16 cellular contexts compared by ENCODE assay signal in genomic region chr10:103648951-103649532, GRCh38.
A peak's percentile ranks its signal among the peaks of the same experiment; 100 is the strongest.
DNase-seq lines count a peak whose midpoint lies in the region; ATAC-seq and TF ChIP-seq lines count a peak whose summit lies in the region.
"Had no signal": no experiment of that assay in that cellular context is flagged by ENCODE, and none has a peak within 500 bp of the region (broad histone marks: within the 10 kb centered on the region; RNA-seq: fewer than 3 reads in every experiment).

No MANE protein-coding gene starts in this region.

- H3K36me3 ChIP-seq in left lung (peaks cover 0 to 6% of the 10 kb centered on the region in 2 donors), subcutaneous abdominal adipose tissue (ENCODE audit: control insufficient read depth in 5 of 5, insufficient read depth in 5 of 5, low read length in 5 of 5) (peaks cover 0 to 15% (median 6%) of the 10 kb centered on the region in 5 donors)
- H3K36me3 ChIP-seq: neutrophil had no signal

- intact Hi-C loops in left lung (cut with DNase I): no loop called here

- H3K27me3 ChIP-seq in left lung (no peaks in the 10 kb centered on the region), subcutaneous abdominal adipose tissue (ENCODE audit: control insufficient read depth in 5 of 5, insufficient read depth in 4 of 5, low read length in 5 of 5) (no peaks in the 10 kb centered on the region)

- H3K9me3 ChIP-seq in left lung: no peaks in the 10 kb centered on the region
- H3K9me3 ChIP-seq in subcutaneous abdominal adipose tissue (ENCODE audit: control insufficient read depth in 5 of 5, low read length in 5 of 5): no peaks in the 10 kb centered on the region
- H3K9me3 ChIP-seq: Caco-2, neutrophil had no signal

- H3K4me1 ChIP-seq in left lung (peaks cover 29 to 45% of the 10 kb centered on the region in 2 donors), subcutaneous abdominal adipose tissue (ENCODE audit: control insufficient read depth in 5 of 5, insufficient read depth in 5 of 5, low read length in 5 of 5) (peaks cover 32 to 97% (median 82%) of the 10 kb centered on the region in 5 donors)

- H3K9ac ChIP-seq in subcutaneous abdominal adipose tissue (ENCODE audit: low read length in 5 of 5): no peak overlapping the region

- TF ChIP-seq CTCF in coronary artery (IDR thresholded peaks at IDR 0.05): no peak
- no peak for TF ChIP-seq CTCF in left lung (IDR thresholded peaks at IDR 0.05)

- ATAC-seq in left lung (peak; percentile 39), GM18502 (IDR thresholded peaks at IDR 0.05; ENCODE audit: poor library complexity, unreplicated experiment) (no peak)
- ATAC-seq: effector memory CD8-positive, alpha-beta T cell had no signal

- H3K27ac ChIP-seq in coronary artery (peak overlapping the region; percentile 43 to 76), left lung (peak overlapping the region in 1 of 2 donors; percentile 30), subcutaneous abdominal adipose tissue (ENCODE audit: low read depth, low read length) (peak overlapping the region; percentile 88)
- H3K27ac ChIP-seq: neutrophil, SK-N-MC had no signal

- peak overlapping the region; percentile 39 for H3K4me3 ChIP-seq in coronary artery
- no peak overlapping the region for H3K4me3 ChIP-seq in left lung
- peak overlapping the region in 2 of 5 donors; percentile 2 to 24 for H3K4me3 ChIP-seq in subcutaneous abdominal adipose tissue (ENCODE audit: low read depth in 1 of 5, low read length in 5 of 5)
- H3K4me3 ChIP-seq: SK-N-MC had no signal

- peak; percentile 85 for DNase-seq in M059J (ENCODE audit: low read depth)
- peak; percentile 92 for DNase-seq in coronary artery (ENCODE audit: low spot score)
- DNase-seq in left lung: peak in 1 of 2 donors; percentile 68
- DNase-seq in HT-29 (ENCODE audit: low spot score): no peak
- no peak for DNase-seq in SHP77 (lab: John Stamatoyannopoulos, UW)
- DNase-seq in NCI-H69 (lab: John Stamatoyannopoulos, UW): no peak
- DNase-seq: activated CD4-positive, alpha-beta T cell treated with anti-CD3 and anti-CD28 coated beads for 4 hours; activated naive CD4-positive, alpha-beta T cell treated with anti-CD3 and anti-CD28 coated beads for 36 hours; Caco-2; effector memory CD8-positive, alpha-beta T cell; NCI-H524; stimulated activated CD4-positive, alpha-beta T cell treated with anti-CD3 and anti-CD28 coated beads, Interleukin-4, amount 100 ng/mL, for 24 hours had no signal

Comparison
In these comparisons a context has a peak if more than half of its experiments do, and no peak if none do; other contexts are left out.
1. DNase-seq: peak in M059J (single experiment) and coronary artery (single experiment); none in HT-29 (single experiment), SHP77 (0 of 2) and NCI-H69 (single experiment).